ENCODE assay signal across 8 cellular contexts in the genomic region with DNA sequence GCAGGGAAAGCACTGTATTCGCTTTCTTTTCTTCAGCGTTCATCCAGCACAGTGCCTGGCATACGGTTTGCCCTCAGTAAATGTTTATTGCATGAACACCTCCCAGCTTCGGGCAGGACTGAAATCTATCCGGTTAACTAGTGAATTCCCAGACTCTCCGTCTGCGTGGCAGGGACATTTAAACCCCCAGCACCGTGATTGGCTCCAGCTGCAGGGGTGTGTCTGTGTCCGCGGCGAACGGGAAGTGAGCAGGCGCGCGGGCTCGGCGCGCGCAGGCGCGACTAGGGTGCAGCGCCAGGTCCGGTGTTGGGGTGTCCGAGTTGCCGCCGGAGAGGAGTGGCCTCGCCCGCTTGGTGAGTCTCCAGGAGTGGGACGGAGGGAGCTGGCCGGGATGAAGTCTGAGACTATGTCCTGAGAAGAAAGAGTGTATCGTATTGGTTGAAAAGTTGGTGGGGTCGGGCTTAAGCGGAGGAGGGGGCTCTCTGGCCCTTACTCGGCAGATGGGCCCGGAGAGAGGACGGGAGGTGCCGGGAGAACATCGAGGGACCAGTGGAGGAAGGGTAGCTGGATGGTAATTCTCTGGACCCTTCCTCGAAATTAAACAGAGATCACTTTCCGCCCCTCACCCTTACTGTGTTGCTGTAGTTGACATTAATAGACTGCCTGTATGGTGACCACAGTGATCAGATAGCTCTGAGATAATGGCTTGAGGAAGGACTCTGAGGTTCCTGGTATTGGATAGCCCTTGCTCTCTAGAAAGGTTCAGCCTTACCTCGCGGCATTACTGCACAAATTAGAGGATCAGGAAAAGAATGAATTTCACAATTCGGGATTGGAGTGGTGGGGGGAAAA. TPM values are rescaled to one million over a fixed set of nuclear protein-coding genes. Genes with fewer than 3 reads are reported as not detected.
DNase-seq lines count a peak whose midpoint lies in the region; ATAC-seq and TF ChIP-seq lines count a peak whose summit lies in the region.

Gene SNAP23 (plus strand): TSS at position 274 of the 852 bp plus-strand sequence. CDS start 16,213 bp downstream, outside the sequence.

- peak; percentile 58 for DNase-seq in NCI-H1105 treated with DMSO at 0.1 percent for 48 hours (lab: John Stamatoyannopoulos, UW)
- peak; percentile 84 for DNase-seq in activated naive CD8-positive, alpha-beta T cell treated with anti-CD3 and anti-CD28 coated beads, Interleukin-2, amount 10 ng/mL, durations not matched to agents 7 days and 5 days
- DNase-seq in head of caudate nucleus: peak; percentile 83 to 96 (median 92)
- DNase-seq in osteocyte (ENCODE audit: extremely low spot score, unreplicated experiment): peak; percentile 98
- DNase-seq in thoracic aorta (ENCODE audit: low spot score): peak; percentile 80

- 0 out of 2 replicates have a peak, but pooled peaks cover 9% of the 10 kb centered on the region for H3F3A ChIP-seq in SU-DHL-6 (ENCODE audit: insufficient read depth)

- H3K27ac ChIP-seq in SU-DHL-6 (ENCODE audit: low read depth, low read length) (no peak within 1 kb of the TSS), thoracic aorta (peak within 1 kb of the TSS; percentile 86 to 97)

- peak within 1 kb of the TSS; percentile 93 for H3K27ac Mint-ChIP-seq in activated naive CD8-positive, alpha-beta T cell treated with anti-CD3 and anti-CD28 coated beads, Interleukin-2, amount 10 ng/mL, durations not matched to agents 7 days and 5 days
- peak within 1 kb of the TSS; percentile 99 for H3K27ac Mint-ChIP-seq in osteocyte (ENCODE audit: unreplicated experiment)

- POLR2A ChIA-PET in activated naive CD8-positive, alpha-beta T cell treated with anti-CD3 and anti-CD28 coated beads, Interleukin-2, amount 10 ng/mL, durations not matched to agents 7 days and 5 days (lab: Charles Lee): interaction anchor here (1.1 to 1.7 kb wide), 4 partner anchors 10 to 287 kb away, joined by 3 to 4 read pairs (median 3); partner anchors contain the start of genes STARD9 and VPS39

- ATAC-seq in HG02642 (IDR thresholded peaks at IDR 0.05; ENCODE audit: poor library complexity, unreplicated experiment): peak; percentile 79
- ATAC-seq in activated naive CD8-positive, alpha-beta T cell treated with anti-CD3 and anti-CD28 coated beads, Interleukin-2, amount 10 ng/mL, durations not matched to agents 7 days and 5 days (ENCODE audit: low read depth): peak; percentile 94
- ATAC-seq in thoracic aorta (ENCODE audit: insufficient number of reproducible peaks, low FRiP score, low read depth): peak; percentile 59

- peak within 1 kb of the TSS; percentile 90 for H3K4me2 ChIP-seq in SU-DHL-6 (ENCODE audit: low read depth, low read length, poor library complexity, severe bottlenecking)

- H3K4me1 ChIP-seq in thoracic aorta (ENCODE audit: control insufficient read depth in 1 of 2, low read depth in 2 of 2): peaks cover 37 to 62% of the 10 kb centered on the region in 2 donors

- intact Hi-C loops in head of caudate nucleus (cut with DNase I): loop anchor here (5.0 to 10.0 kb wide), 2 partner anchors 49 to 82 kb away; partner anchors contain the start of genes HAUS2, LRRC57 and STARD9

- H3K9me3 Mint-ChIP-seq in activated naive CD8-positive, alpha-beta T cell treated with anti-CD3 and anti-CD28 coated beads, Interleukin-2, amount 10 ng/mL, durations not matched to agents 7 days and 5 days: no peaks in the 10 kb centered on the region
- H3K9me3 Mint-ChIP-seq in osteocyte (ENCODE audit: unreplicated experiment): no peaks in the 10 kb centered on the region

- H3K36me3 Mint-ChIP-seq in activated naive CD8-positive, alpha-beta T cell treated with anti-CD3 and anti-CD28 coated beads, Interleukin-2, amount 10 ng/mL, durations not matched to agents 7 days and 5 days: peaks cover 2% of the 10 kb centered on the region
- H3K36me3 Mint-ChIP-seq in osteocyte (ENCODE audit: unreplicated experiment): peaks cover 3% of the 10 kb centered on the region

- H3K4me3 Mint-ChIP-seq in activated naive CD8-positive, alpha-beta T cell treated with anti-CD3 and anti-CD28 coated beads, Interleukin-2, amount 10 ng/mL, durations not matched to agents 7 days and 5 days: peak within 1 kb of the TSS; percentile 96
- H3K4me3 Mint-ChIP-seq in osteocyte (ENCODE audit: unreplicated experiment): peak within 1 kb of the TSS; percentile 100

- H3K9ac ChIP-seq in SU-DHL-6 (ENCODE audit: low read length): peak within 1 kb of the TSS; percentile 74

- H2AFZ ChIP-seq in SU-DHL-6 (ENCODE audit: low read depth, low read length, severe bottlenecking): peak within 1 kb of the TSS; percentile 57

- peaks cover 35% of the 10 kb centered on the region for H3K4me1 Mint-ChIP-seq in activated naive CD8-positive, alpha-beta T cell treated with anti-CD3 and anti-CD28 coated beads, Interleukin-2, amount 10 ng/mL, durations not matched to agents 7 days and 5 days
- peaks cover 68% of the 10 kb centered on the region for H3K4me1 Mint-ChIP-seq in osteocyte (ENCODE audit: unreplicated experiment)

- H3K9me2 ChIP-seq in SU-DHL-6 (replicated peaks; ENCODE audit: insufficient read depth, low read length): no peaks in the 10 kb centered on the region

- H3K27me3 ChIP-seq in SU-DHL-6 (ENCODE audit: low read length) (no peaks in the 10 kb centered on the region), thoracic aorta (replicated peaks; ENCODE audit: insufficient read depth) (no peaks in the 10 kb centered on the region)

- no peaks in the 10 kb centered on the region for H3K9me3 ChIP-seq in SU-DHL-6 (ENCODE audit: insufficient read depth, low read length)
- H3K9me3 ChIP-seq in thoracic aorta: no peaks in the 10 kb centered on the region

- no peaks in the 10 kb centered on the region for H4K20me1 ChIP-seq in SU-DHL-6 (ENCODE audit: low read depth, low read length)

- H3K4me3 ChIP-seq in GM08714 (ENCODE audit: low read length): peak within 1 kb of the TSS; percentile 77
- H3K4me3 ChIP-seq in SU-DHL-6 (ENCODE audit: insufficient read depth, low read length, poor library complexity, severe bottlenecking): peak within 1 kb of the TSS; percentile 85
- H3K4me3 ChIP-seq in thoracic aorta: peak within 1 kb of the TSS; percentile 84

- peaks cover 38% of the 10 kb centered on the region for H3K79me2 ChIP-seq in SU-DHL-6 (ENCODE audit: insufficient read depth, low read length)

- TF ChIP-seq CTCF in SU-DHL-6 (IDR thresholded peaks at IDR 0.05; ENCODE audit: insufficient read depth, low read length, poor library complexity, severe bottlenecking): no peak
- TF ChIP-seq CTCF in osteocyte (IDR thresholded peaks at IDR 0.05): no peak
- TF ChIP-seq CTCF in thoracic aorta (IDR thresholded peaks at IDR 0.05): no peak

- H3K27me3 Mint-ChIP-seq in activated naive CD8-positive, alpha-beta T cell treated with anti-CD3 and anti-CD28 coated beads, Interleukin-2, amount 10 ng/mL, durations not matched to agents 7 days and 5 days: no peaks in the 10 kb centered on the region
- no peaks in the 10 kb centered on the region for H3K27me3 Mint-ChIP-seq in osteocyte (ENCODE audit: unreplicated experiment)

- H3K36me3 ChIP-seq in SU-DHL-6 (ENCODE audit: low read length): no peaks in the 10 kb centered on the region
- H3K36me3 ChIP-seq in thoracic aorta: no peaks in the 10 kb centered on the region

RNA-seq across cellular contexts. Expression of gene SNAP23, which starts in this region (rescaled TPM):
- total RNA-seq in activated naive CD8-positive, alpha-beta T cell treated with anti-CD3 and anti-CD28 coated beads, Interleukin-2, amount 10 ng/mL, durations not matched to agents 7 days and 5 days: 10 to 100 TPM; 47.6 to 57.9 TPM
- total RNA-seq in osteocyte (72.7 and 84.7 TPM in 2 replicates), thoracic aorta (10 to 100 TPM; 68.8 to 73.7 TPM)
